17 cellular contexts compared by ENCODE assay signal in the genomic region with DNA sequence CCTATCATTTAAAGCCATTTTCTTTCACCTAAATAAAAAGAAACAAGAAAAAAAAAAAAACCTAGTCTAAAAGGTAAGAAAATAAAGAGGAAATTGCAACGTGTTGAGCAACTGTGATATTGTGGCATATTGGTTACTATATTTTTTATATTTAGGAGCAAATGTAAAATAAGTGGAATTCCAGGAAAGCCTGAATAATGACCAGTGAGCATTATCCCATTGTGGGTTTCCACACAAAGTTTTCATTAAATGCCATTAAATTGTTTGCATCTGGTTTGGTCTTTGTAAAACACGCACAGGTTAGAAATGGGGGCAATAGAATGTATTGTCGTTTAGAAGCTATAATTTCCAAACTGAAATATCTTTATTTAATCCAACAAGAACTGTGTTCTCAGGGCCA.
"Had no signal": no experiment of that assay in that cellular context is flagged by ENCODE, and none has a peak within 500 bp of the region (broad histone marks: within the 10 kb centered on the region; RNA-seq: fewer than 3 reads in every experiment).

No MANE protein-coding gene starts in this region.

- H3K4me3 Mint-ChIP-seq: activated CD8-positive, alpha-beta T cell treated with anti-CD3 and anti-CD28 coated beads, Interleukin-2, amount 10 ng/mL, durations not matched to agents 7 days and 5 days; naive B cell; stimulated activated naive CD8-positive, alpha-beta T cell treated with anti-CD3 and anti-CD28 coated beads, Interleukin-15, amount 100 ng/mL, for 72 hours had no signal

- ATAC-seq: activated CD8-positive, alpha-beta T cell treated with anti-CD3 and anti-CD28 coated beads, Interleukin-2, amount 10 ng/mL, durations not matched to agents 7 days and 5 days; esophagus mucosa; foreskin keratinocyte; left colon; stimulated activated naive CD8-positive, alpha-beta T cell treated with anti-CD3 and anti-CD28 coated beads, Interleukin-15, amount 100 ng/mL, for 72 hours; upper lobe of right lung had no signal

- H3K27me3 Mint-ChIP-seq: naive B cell; stimulated activated naive CD8-positive, alpha-beta T cell treated with anti-CD3 and anti-CD28 coated beads, Interleukin-15, amount 100 ng/mL, for 72 hours had no signal

- DNase-seq: activated CD8-positive, alpha-beta memory T cell treated with anti-CD3 and anti-CD28 coated beads, Interleukin-2, amount 50 U/mL, for 48 hours; activated CD8-positive, alpha-beta T cell treated with anti-CD3 and anti-CD28 coated beads, Interleukin-2, amount 10 ng/mL, durations not matched to agents 7 days and 5 days; activated naive CD4-positive, alpha-beta T cell; cerebellar nuclear complex; foreskin keratinocyte; left colon; midbrain; naive B cell; retina; stimulated activated CD4-positive, alpha-beta T cell treated with anti-CD3 and anti-CD28 coated beads, Interleukin-4, amount 100 ng/mL, for 4 hours; stimulated activated naive CD8-positive, alpha-beta T cell treated with anti-CD3 and anti-CD28 coated beads, Interleukin-15, amount 100 ng/mL, for 72 hours; T1000; testis; upper lobe of right lung had no signal

- H3K27ac Mint-ChIP-seq: activated CD8-positive, alpha-beta T cell treated with anti-CD3 and anti-CD28 coated beads, Interleukin-2, amount 10 ng/mL, durations not matched to agents 7 days and 5 days; naive B cell; stimulated activated naive CD8-positive, alpha-beta T cell treated with anti-CD3 and anti-CD28 coated beads, Interleukin-15, amount 100 ng/mL, for 72 hours had no signal

- H3K9me3 ChIP-seq: testis, upper lobe of right lung had no signal

- H3K9me3 Mint-ChIP-seq: naive B cell; stimulated activated naive CD8-positive, alpha-beta T cell treated with anti-CD3 and anti-CD28 coated beads, Interleukin-15, amount 100 ng/mL, for 72 hours had no signal

- H3K36me3 ChIP-seq: upper lobe of right lung had no signal

- H3K4me1 ChIP-seq: foreskin keratinocyte, testis, upper lobe of right lung had no signal

- H3K27me3 ChIP-seq: foreskin keratinocyte, testis, upper lobe of right lung had no signal

- H3K36me3 Mint-ChIP-seq: naive B cell had no signal

- H3K4me1 Mint-ChIP-seq: naive B cell; stimulated activated naive CD8-positive, alpha-beta T cell treated with anti-CD3 and anti-CD28 coated beads, Interleukin-15, amount 100 ng/mL, for 72 hours had no signal

- H3K4me3 ChIP-seq: lung, skin epidermis, testis, upper lobe of right lung had no signal
